In genomic region chr17:49053171-49053829, GRCh38 we compare ENCODE assay signal across 37 cellular contexts. TPM values are rescaled to one million over a fixed set of nuclear protein-coding genes. Genes with fewer than 3 reads are reported as not detected.
A peak's percentile ranks its signal among the peaks of the same experiment; 100 is the strongest.
DNase-seq lines count a peak whose midpoint lies in the region; ATAC-seq, FAIRE-seq and TF ChIP-seq lines count a peak whose summit lies in the region.
"Had no signal": no experiment of that assay in that cellular context is flagged by ENCODE, and none has a peak within 500 bp of the region (broad histone marks: within the 10 kb centered on the region; RNA-seq: fewer than 3 reads in every experiment).

No MANE protein-coding gene starts in this region.

- no peak overlapping the region for H2BK15ac ChIP-seq in H1 (ENCODE audit: low read length)

- H3K36me3 Mint-ChIP-seq in mesothelial cell of epicardium = peaks cover 38% of the 10 kb centered on the region
- H3K36me3 Mint-ChIP-seq: activated naive CD4-positive, alpha-beta T cell treated with anti-CD3 and anti-CD28 coated beads, Interleukin-2, amount 50 U/mL, for 24 hours; CD8-positive, alpha-beta T cell; naive thymus-derived CD4-positive, alpha-beta T cell had no signal

- H2BK20ac ChIP-seq in H1 (ENCODE audit: low read length) = no peak overlapping the region

- no peak overlapping the region; a peak in 1 of 7 replicates for H3K9ac ChIP-seq in H1 (replicated peaks in 1 of 4; ENCODE audit: extremely low read depth in 1 of 4, low read depth in 3 of 4, low read length in 3 of 4)

- ATAC-seq in GM21381 (IDR thresholded peaks at IDR 0.05; ENCODE audit: unreplicated experiment) = no peak
- ATAC-seq in HG02981 (IDR thresholded peaks at IDR 0.05; ENCODE audit: unreplicated experiment) = no peak
- ATAC-seq: CD8-positive, alpha-beta T cell; left ventricle myocardium superior; naive thymus-derived CD4-positive, alpha-beta T cell; psoas muscle had no signal

- no peak overlapping the region for H3K4me2 ChIP-seq in H1 (ENCODE audit: insufficient read depth in 1 of 2, low read depth in 2 of 2, low read length in 2 of 2)

- H3K27ac ChIP-seq in A673 (ENCODE audit: low read depth, low read length, poor library complexity, severe bottlenecking) = peak overlapping the region; percentile 52
- no peak overlapping the region for H3K27ac ChIP-seq in H1 (ENCODE audit: low read depth, low read length)
- H3K27ac ChIP-seq: Peyer's patch, psoas muscle, sigmoid colon, tibial nerve, WERI-Rb-1 had no signal

- H3K4me1 Mint-ChIP-seq in mesothelial cell of epicardium = no peaks in the 10 kb centered on the region
- H3K4me1 Mint-ChIP-seq: activated naive CD4-positive, alpha-beta T cell treated with anti-CD3 and anti-CD28 coated beads, Interleukin-2, amount 50 U/mL, for 24 hours had no signal

- no peak for DNase-seq in A673 (ENCODE audit: low spot score)
- DNase-seq in HTR-8/SVneo (ENCODE audit: insufficient read length, low spot score) = no peak
- peak in 1 of 2 experiments; percentile 55 for DNase-seq in H1 (ENCODE audit: low read depth in 1 of 2, low spot score in 2 of 2)
- DNase-seq in mesothelial cell of epicardium (ENCODE audit: low spot score in 2 of 2, unreplicated experiment in 2 of 2) = no peak
- no peak for DNase-seq in NCI-H2081 treated with DMSO at 0.1 percent for 48 hours (lab: John Stamatoyannopoulos, UW)
- DNase-seq in DMS79 treated with DMSO at 0.1 percent for 48 hours (lab: John Stamatoyannopoulos, UW) = no peak
- DNase-seq: activated CD4-positive, alpha-beta T cell treated with anti-CD3 and anti-CD28 coated beads for 48 hours; amniotic stem cell; BE2C; CD8-positive, alpha-beta T cell; DMS 273 treated with DMSO at 0.1 percent for 48 hours; effector CD4-positive, alpha-beta T cell; HCEC 1CT; islet precursor cell; KG1; left ventricle myocardium superior; midbrain; naive thymus-derived CD4-positive, alpha-beta T cell; NCI-H1092 treated with DMSO at 0.1 percent for 48 hours; NCI-H1694 treated with DMSO at 0.1 percent for 48 hours; NCI-H2171; NCI-H524; occipital lobe; Peyer's patch; psoas muscle; SHP77; sigmoid colon; stimulated activated CD4-positive, alpha-beta T cell treated with anti-CD3 and anti-CD28 coated beads, Interleukin-4, amount 100 ng/mL, for 1 hour; SW 1271; T-helper 9 cell; WERI-Rb-1 had no signal

- no peaks in the 10 kb centered on the region for H3K79me2 ChIP-seq in H1 (ENCODE audit: control insufficient read depth in 1 of 2, insufficient read depth in 2 of 2, low read length in 2 of 2)

- peak; percentile 34 to 58; a peak in 2 of 3 replicates for TF ChIP-seq POLR2A in H1 (IDR thresholded peaks at IDR 0.05; ENCODE audit: control extremely low read depth in 1 of 2, low read depth in 2 of 2, low read length in 2 of 2)

- H3K4me3 Mint-ChIP-seq in mesothelial cell of epicardium = no peak overlapping the region
- H3K4me3 Mint-ChIP-seq: activated naive CD4-positive, alpha-beta T cell treated with anti-CD3 and anti-CD28 coated beads, Interleukin-2, amount 50 U/mL, for 24 hours; CD8-positive, alpha-beta T cell; naive thymus-derived CD4-positive, alpha-beta T cell had no signal

- no peak overlapping the region for H2BK120ac ChIP-seq in H1 (replicated peaks; ENCODE audit: low read depth, low read length)

- no peaks in the 10 kb centered on the region for H3K9me3 ChIP-seq in A673 (ENCODE audit: low read depth, low read length, poor library complexity, severe bottlenecking)
- no peaks in the 10 kb centered on the region for H3K9me3 ChIP-seq in H1 (ENCODE audit: insufficient read depth in 2 of 2, low read depth in 1 of 2, low read length in 1 of 2)
- H3K9me3 ChIP-seq: BE2C, Peyer's patch, psoas muscle, sigmoid colon, tibial nerve had no signal

- BruUV-seq in A673 (replicated peaks; lab: Mats Ljungman, UMichigan) = no TSS peak

- H3K23me2 ChIP-seq in H1 (ENCODE audit: low read depth, low read length) = no peaks in the 10 kb centered on the region

- H2BK5ac ChIP-seq in H1 (ENCODE audit: low read depth, low read length) = no peak overlapping the region

- H3K14ac ChIP-seq in H1 (ENCODE audit: insufficient read length) = no peak overlapping the region

- no peak overlapping the region for H3K18ac ChIP-seq in H1 (ENCODE audit: extremely low read depth, low read length)

- no peak overlapping the region for H4K91ac ChIP-seq in H1 (replicated peaks; ENCODE audit: insufficient read length, low read length)

- no peaks in the 10 kb centered on the region for H3K9me3 Mint-ChIP-seq in mesothelial cell of epicardium
- H3K9me3 Mint-ChIP-seq: activated naive CD4-positive, alpha-beta T cell treated with anti-CD3 and anti-CD28 coated beads, Interleukin-2, amount 50 U/mL, for 24 hours; CD8-positive, alpha-beta T cell; naive thymus-derived CD4-positive, alpha-beta T cell had no signal

- peaks cover 3% of the 10 kb centered on the region; the same call in 1 of the 2 replicates for H3K79me1 ChIP-seq in H1 (ENCODE audit: low read depth, low read length)

- H3K4ac ChIP-seq in H1 (replicated peaks; ENCODE audit: insufficient read length, low read depth, low read length) = no peak overlapping the region

- TF ChIP-seq RAD21 in H1 (IDR thresholded peaks at IDR 0.05 in 1 of 2, conservative IDR thresholded peaks at IDR 0.05 in 1 of 2; ENCODE audit: low read depth in 2 of 2, low read length in 2 of 2) = peak in 1 of 2 experiments; percentile 22; a peak in 1 of 4 replicates

- no peak overlapping the region for H3K4me3 ChIP-seq in A673 (ENCODE audit: low read depth, low read length, poor library complexity, severe bottlenecking)
- H3K4me3 ChIP-seq in H1 (ENCODE audit: extremely low read depth in 1 of 4, insufficient read depth in 2 of 4, low read depth in 3 of 4, low read length in 4 of 4) = no peak overlapping the region
- H3K4me3 ChIP-seq: Peyer's patch, psoas muscle, sigmoid colon, tibial nerve had no signal

- H2AK5ac ChIP-seq in H1 (ENCODE audit: low read depth, low read length) = no peak overlapping the region

- no peak overlapping the region for H3K56ac ChIP-seq in H1 (replicated peaks; ENCODE audit: insufficient read length, low read depth, low read length)

- no peak overlapping the region for H4K5ac ChIP-seq in H1 (ENCODE audit: insufficient read length, low read depth, low read length)

- peaks cover 4 to 5% of the 10 kb centered on the region in 2 experiments for H4K20me1 ChIP-seq in H1 (replicated peaks in 1 of 2; ENCODE audit: control insufficient read depth in 1 of 2, insufficient read depth in 2 of 2, low read length in 2 of 2)

- CTCF ChIA-PET in A673 (lab: Charles Lee) (no interaction called here), H1 (lab: Charles Lee; ENCODE audit: partially characterized antibody) (interaction anchor here (0.6 to 5.6 kb wide), 9 partner anchors 14 to 175 kb away, joined by 3 to 34 read pairs (median 3); no protein-coding TSS in a partner anchor)

- H3K27ac Mint-ChIP-seq in mesothelial cell of epicardium = peak overlapping the region; percentile 43
- H3K27ac Mint-ChIP-seq: activated naive CD4-positive, alpha-beta T cell treated with anti-CD3 and anti-CD28 coated beads, Interleukin-2, amount 50 U/mL, for 24 hours; CD8-positive, alpha-beta T cell; naive thymus-derived CD4-positive, alpha-beta T cell had no signal

- H3K27me3 ChIP-seq in A673 (replicated peaks; ENCODE audit: insufficient read depth, low read depth, low read length, poor library complexity) (no peaks in the 10 kb centered on the region), H1 (replicated peaks in 1 of 4; ENCODE audit: control insufficient read depth in 3 of 4, extremely low read depth in 1 of 4, insufficient read depth in 3 of 4, low read length in 3 of 4) (no peaks in the 10 kb centered on the region)
- H3K27me3 ChIP-seq: Peyer's patch had no signal

- no peak for TF ChIP-seq EP300 in H1 (IDR thresholded peaks at IDR 0.05; ENCODE audit: borderline replicate concordance in 1 of 2, low read depth in 2 of 2, low read length in 2 of 2)

- peaks cover 81% of the 10 kb centered on the region for H3K36me3 ChIP-seq in A673 (ENCODE audit: insufficient read depth, low read length, poor library complexity, severe bottlenecking)
- peaks cover 32 to 77% (median 41%) of the 10 kb centered on the region in 4 experiments for H3K36me3 ChIP-seq in H1 (ENCODE audit: control insufficient read depth in 2 of 4, insufficient read depth in 4 of 4, low read length in 3 of 4)
- H3K36me3 ChIP-seq: Peyer's patch, sigmoid colon, tibial nerve had no signal

- H2AFZ ChIP-seq in H1 (ENCODE audit: low read length) = no peak overlapping the region

- intact Hi-C loops in A673 (cut with micrococcal nuclease; ENCODE audit: unreplicated experiment) = loop anchor here (10.0 kb wide), 1 partner anchor 242 kb away; no protein-coding TSS in a partner anchor

- no peaks in the 10 kb centered on the region for H3K27me3 Mint-ChIP-seq in mesothelial cell of epicardium (ENCODE audit: low read depth)
- H3K27me3 Mint-ChIP-seq: activated naive CD4-positive, alpha-beta T cell treated with anti-CD3 and anti-CD28 coated beads, Interleukin-2, amount 50 U/mL, for 24 hours had no signal

- TF ChIP-seq CTCF in A673 (conservative IDR thresholded peaks at IDR 0.05; ENCODE audit: low read depth, low read length) (no peak), H1 (IDR thresholded peaks at IDR 0.05; ENCODE audit: control extremely low read depth in 1 of 3, insufficient read depth in 1 of 3, low read depth in 1 of 3, low read length in 3 of 3) (no peak), mesothelial cell of epicardium (IDR thresholded peaks at IDR 0.05; ENCODE audit: unreplicated experiment) (no peak)

- 82% methylated on average over 6 of the region's 6 CpGs; no CpG with 5 or more reads in 1 of the 2 experiments for WGBS in H1 (ENCODE audit: extremely low coverage in 1 of 2, insufficient coverage in 1 of 2, insufficient read length in 1 of 2, insufficient replicate concordance in 2 of 2, low coverage in 1 of 2, low lambda C conversion rate in 2 of 2, missing lambda C conversion rate in 1 of 2), 2 experiments

- FAIRE-seq in HTR-8/SVneo (lab: Jason Lieb, UNC) (peak; percentile 13), H1 (lab: Jason Lieb, UNC) (no peak)
- FAIRE-seq: bronchial epithelial cell, GM19239 had no signal

- H3K4me1 ChIP-seq in A673 (ENCODE audit: insufficient read depth, low read length, poor library complexity, severe bottlenecking) (no peaks in the 10 kb centered on the region), H1 (replicated peaks in 1 of 4; ENCODE audit: control insufficient read depth in 3 of 4, insufficient read depth in 4 of 4, low read length in 3 of 4) (peaks cover 10 to 23% (median 19%) of the 10 kb centered on the region in 4 experiments)
- H3K4me1 ChIP-seq: BE2C, Peyer's patch, psoas muscle, sigmoid colon, tibial nerve had no signal

- H4K8ac ChIP-seq in H1 (ENCODE audit: extremely low read depth, insufficient read depth, low read length) = no peak overlapping the region

- no peak overlapping the region for H2BK12ac ChIP-seq in H1 (ENCODE audit: low read depth, low read length)

- POLR2A ChIA-PET in A673 (lab: Charles Lee; ENCODE audit: low non-redundant PET) (no interaction called here), H1 (lab: Charles Lee; ENCODE audit: partially characterized antibody) (interaction anchor here (0.6 to 5.2 kb wide), 21 partner anchors 9 to 315 kb away, joined by 3 to 28 read pairs (median 4); partner anchors contain the start of genes IGF2BP1 and SNF8)

- H3K23ac ChIP-seq in H1 (ENCODE audit: insufficient read length) = no peak overlapping the region

RNA-seq across cellular contexts. Expression of gene IGF2BP1, which starts 56.1 kb away (rescaled TPM):
- 495 and 517 TPM in 2 replicates for total RNA-seq in A673 (2021)
- total RNA-seq in H1 (2021; fragmentation: NEBNext Ultra II Directional; extraction: Animal tissue kit (Norgen Biotek cat#: 25700)) = 487 and 513 TPM in 2 replicates
- 41.6 and 92.2 TPM in 2 replicates for polyA plus RNA-seq in H1 (2011; rRNA removed)
- polyA plus RNA-seq in H1 (2011; cell fraction: cytosol; rRNA removed) = 61.5 TPM
- 133 TPM for polyA plus RNA-seq in H1 (2011; cell fraction: nucleus; rRNA removed)
- 99.0 to 129 TPM (median 117 TPM) in 4 replicates for polyA plus RNA-seq in H1 (2012, experiment 1 of 2)
- 51.1 TPM for polyA plus RNA-seq in H1 (2012, experiment 2 of 2)
- polyA plus RNA-seq in H1 (2013, experiment 1 of 2) = 101 TPM
- 103 TPM for polyA plus RNA-seq in H1 (2013, experiment 2 of 2)
- polyA minus RNA-seq in H1 (2011; rRNA and poly(A)+ RNA removed) = 125 and 134 TPM in 2 replicates
- polyA minus RNA-seq in H1 (2011; cell fraction: cytosol; rRNA and poly(A)+ RNA removed) = 145 TPM
- polyA minus RNA-seq in H1 (2011; cell fraction: nucleus; rRNA and poly(A)+ RNA removed) = 95.5 TPM
- 225 to 227 TPM (median 227 TPM) in 3 replicates for total RNA-seq in mesothelial cell of epicardium
- total RNA-seq: bronchial epithelial cell; CD8-positive, alpha-beta T cell; left ventricle myocardium superior; naive thymus-derived CD4-positive, alpha-beta T cell; psoas muscle; tibial nerve had no signal
- polyA plus RNA-seq: naive thymus-derived CD4-positive, alpha-beta T cell; psoas muscle had no signal
